In the genomic region with DNA sequence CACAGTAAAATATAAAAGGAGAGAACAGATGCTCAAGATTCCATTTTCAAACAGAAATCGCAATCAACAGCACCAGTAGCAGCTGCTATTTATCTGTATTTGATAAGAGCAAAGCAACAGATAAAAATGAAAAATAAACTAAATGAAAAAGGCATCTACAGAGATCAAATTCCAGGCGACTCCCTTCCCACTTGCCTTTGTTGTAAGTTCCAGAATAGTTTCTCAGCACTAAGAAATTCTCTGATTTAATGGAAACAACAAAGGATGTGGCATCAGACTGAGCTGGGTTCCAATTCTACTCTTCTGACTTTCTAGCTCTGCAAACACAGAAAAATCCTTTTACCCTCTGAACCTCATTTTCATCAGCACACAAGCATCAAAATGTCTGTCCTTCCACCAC, we compare ENCODE assay signal across 1 cellular context.
TF ChIP-seq lines count a peak whose summit lies in the region.

No MANE protein-coding gene starts in this region.

TF ChIP-seq in GM23338, 12 proteins besides CTCF, POLR2A, EP300 and RAD21 (continued from another document):
- TF ChIP-seq ZNF462 (CRISPR knock-in tag; IDR thresholded peaks at IDR 0.05) (no peak), EZH2 (IDR thresholded peaks at IDR 0.05; ENCODE audit: low read depth, unreplicated experiment) (no peak), EZH2phosphoT487 (IDR thresholded peaks at IDR 0.05; ENCODE audit: unreplicated experiment) (no peak), ZNF331 (CRISPR knock-in tag; IDR thresholded peaks at IDR 0.05; ENCODE audit: low read depth) (no peak)
